17 cellular contexts compared by ENCODE assay signal in genomic region chr11:2142300-2142759, GRCh38. TPM values are rescaled to one million over a fixed set of nuclear protein-coding genes. Genes with fewer than 3 reads are reported as not detected.
A peak's percentile ranks its signal among the peaks of the same experiment; 100 is the strongest.
DNase-seq lines count a peak whose midpoint lies in the region; ATAC-seq and TF ChIP-seq lines count a peak whose summit lies in the region.
"Had no signal": no experiment of that assay in that cellular context is flagged by ENCODE, and none has a peak within 500 bp of the region (broad histone marks: within the 10 kb centered on the region; RNA-seq: fewer than 3 reads in every experiment).

No MANE protein-coding gene starts in this region.

- no peak for TF ChIP-seq CTCF in brain (conservative IDR thresholded peaks at IDR 0.05)

- H3K9me3 Mint-ChIP-seq in brain, result peaks cover 0 to 4% (median 0%) of the 10 kb centered on the region in 5 experiments
- H3K9me3 Mint-ChIP-seq in activated CD8-positive, alpha-beta T cell treated with anti-CD3 and anti-CD28 coated beads, Interleukin-2, amount 10 ng/mL, durations not matched to agents 7 days and 5 days (ENCODE audit: insufficient read depth), result no peaks in the 10 kb centered on the region
- H3K9me3 Mint-ChIP-seq: activated CD8-positive, alpha-beta T cell treated with anti-CD3 and anti-CD28 coated beads for 36 hours; effector memory CD8-positive, alpha-beta T cell had no signal

- H3K27ac Mint-ChIP-seq in brain, result peak overlapping the region in 3 of 5 experiments; percentile 35 to 90 (median 81)
- H3K27ac Mint-ChIP-seq in activated CD8-positive, alpha-beta T cell treated with anti-CD3 and anti-CD28 coated beads, Interleukin-2, amount 10 ng/mL, durations not matched to agents 7 days and 5 days, result no peak overlapping the region
- H3K27ac Mint-ChIP-seq: activated CD8-positive, alpha-beta T cell treated with anti-CD3 and anti-CD28 coated beads for 36 hours; effector memory CD8-positive, alpha-beta T cell had no signal

- CTCF ChIA-PET in activated CD8-positive, alpha-beta T cell treated with anti-CD3 and anti-CD28 coated beads, Interleukin-2, amount 10 ng/mL, durations not matched to agents 7 days and 5 days (lab: Charles Lee), result interaction anchor here (3.6 kb wide), 1 partner anchor 9 kb away, joined by 24 read pairs; no protein-coding TSS in a partner anchor

- H3K36me3 Mint-ChIP-seq in brain, result no peaks in the 10 kb centered on the region
- H3K36me3 Mint-ChIP-seq in activated CD8-positive, alpha-beta T cell treated with anti-CD3 and anti-CD28 coated beads, Interleukin-2, amount 10 ng/mL, durations not matched to agents 7 days and 5 days (ENCODE audit: low read depth), result no peaks in the 10 kb centered on the region
- H3K36me3 Mint-ChIP-seq: CD14-positive monocyte had no signal

- POLR2A ChIA-PET in activated CD8-positive, alpha-beta T cell treated with anti-CD3 and anti-CD28 coated beads, Interleukin-2, amount 10 ng/mL, durations not matched to agents 7 days and 5 days (lab: Charles Lee), result no interaction called here

- peaks cover 93% of the 10 kb centered on the region for H3K27me3 Mint-ChIP-seq in brain
- H3K27me3 Mint-ChIP-seq in activated CD8-positive, alpha-beta T cell treated with anti-CD3 and anti-CD28 coated beads, Interleukin-2, amount 10 ng/mL, durations not matched to agents 7 days and 5 days (ENCODE audit: low read depth), result peaks cover 65% of the 10 kb centered on the region

- no peak for ATAC-seq in activated CD8-positive, alpha-beta T cell treated with anti-CD3 and anti-CD28 coated beads, Interleukin-2, amount 10 ng/mL, durations not matched to agents 7 days and 5 days
- ATAC-seq: effector memory CD8-positive, alpha-beta T cell had no signal

- H3K4me1 Mint-ChIP-seq in brain, result peaks cover 8% of the 10 kb centered on the region
- H3K4me1 Mint-ChIP-seq in activated CD8-positive, alpha-beta T cell treated with anti-CD3 and anti-CD28 coated beads, Interleukin-2, amount 10 ng/mL, durations not matched to agents 7 days and 5 days (ENCODE audit: low read depth), result peaks cover 10% of the 10 kb centered on the region

- peak overlapping the region in 3 of 5 experiments; percentile 66 to 83 (median 77) for H3K4me3 Mint-ChIP-seq in brain
- no peak overlapping the region for H3K4me3 Mint-ChIP-seq in activated CD8-positive, alpha-beta T cell treated with anti-CD3 and anti-CD28 coated beads, Interleukin-2, amount 10 ng/mL, durations not matched to agents 7 days and 5 days
- H3K4me3 Mint-ChIP-seq: effector memory CD8-positive, alpha-beta T cell had no signal

- DNase-seq in AG20443 (ENCODE audit: low spot score) (peak; percentile 75), HCEC 1CT (peak; percentile 60), kidney tubule cell (ENCODE audit: low spot score) (peak; percentile 6), medulla oblongata (ENCODE audit: extremely low spot score) (no peak), SK-N-DZ (ENCODE audit: low spot score) (no peak), MV-4-11 (lab: John Stamatoyannopoulos, UW) (no peak)
- DNase-seq in activated CD8-positive, alpha-beta T cell treated with anti-CD3 and anti-CD28 coated beads, Interleukin-2, amount 10 ng/mL, durations not matched to agents 7 days and 5 days, result no peak
- DNase-seq: activated gamma-delta T cell treated with Interleukin-2 at 50 U/mL for 16 hours; effector memory CD8-positive, alpha-beta T cell; NCI-H2227 treated with DMSO at 0.1 percent for 48 hours; tibial artery had no signal

RNA-seq across cellular contexts. Expression of gene IGF2, which starts 3.1 kb away (rescaled TPM):
- polyA plus RNA-seq in brain (ENCODE audit: insufficient read depth, low read depth, low replicate concordance), result 11.4 TPM
- polyA plus RNA-seq in SK-N-DZ (2014; cell fraction: cytosol; rRNA removed), result 0.29 and 0.32 TPM in 2 replicates
- 0.14 TPM in 1 of 2 replicates, not detected in the other for polyA plus RNA-seq in SK-N-DZ (2014; cell fraction: nucleus; rRNA removed)
- not detected for total RNA-seq in activated CD8-positive, alpha-beta T cell treated with anti-CD3 and anti-CD28 coated beads, Interleukin-2, amount 10 ng/mL, durations not matched to agents 7 days and 5 days
- polyA plus RNA-seq: CD14-positive monocyte had no signal

RNA-seq across cellular contexts. Expression of gene INS, which starts 18.7 kb away (rescaled TPM):
- polyA plus RNA-seq in brain (ENCODE audit: insufficient read depth, low read depth, low replicate concordance), result not detected
- polyA plus RNA-seq in SK-N-DZ (2014; cell fraction: cytosol; rRNA removed), result not detected in 2 replicates
- polyA plus RNA-seq in SK-N-DZ (2014; cell fraction: nucleus; rRNA removed), result 4.0 TPM in 1 of 2 replicates, not detected in the other
- total RNA-seq in activated CD8-positive, alpha-beta T cell treated with anti-CD3 and anti-CD28 coated beads, Interleukin-2, amount 10 ng/mL, durations not matched to agents 7 days and 5 days, result not detected
- total RNA-seq: activated CD8-positive, alpha-beta T cell treated with anti-CD3 and anti-CD28 coated beads for 36 hours; cardiac muscle cell; kidney epithelial cell; prostate gland had no signal
- polyA plus RNA-seq: cardiac muscle cell, CD14-positive monocyte had no signal

RNA-seq across cellular contexts. Expression of gene TH, which starts 29.3 kb away (rescaled TPM):
- polyA plus RNA-seq in brain (ENCODE audit: insufficient read depth, low read depth, low replicate concordance), result 3.5 TPM
- 21.2 and 31.3 TPM in 2 replicates for polyA plus RNA-seq in SK-N-DZ (2014; cell fraction: cytosol; rRNA removed)
- polyA plus RNA-seq in SK-N-DZ (2014; cell fraction: nucleus; rRNA removed), result 164 and 174 TPM in 2 replicates
- total RNA-seq in activated CD8-positive, alpha-beta T cell treated with anti-CD3 and anti-CD28 coated beads, Interleukin-2, amount 10 ng/mL, durations not matched to agents 7 days and 5 days, result not detected
- total RNA-seq: activated CD8-positive, alpha-beta T cell treated with anti-CD3 and anti-CD28 coated beads for 36 hours; cardiac muscle cell; kidney epithelial cell had no signal
- polyA plus RNA-seq: cardiac muscle cell, CD14-positive monocyte had no signal

Comparison
In these comparisons a context has a peak if more than half of its experiments do, and no peak if none do; other contexts are left out.
1. DNase-seq: peak in AG20443 (single experiment), HCEC 1CT (single experiment) and kidney tubule cell (single experiment); none in medulla oblongata (single experiment), SK-N-DZ (single experiment), MV-4-11 (single experiment) and activated CD8-positive, alpha-beta T cell treated with anti-CD3 and anti-CD28 coated beads, Interleukin-2, amount 10 ng/mL, durations not matched to agents 7 days and 5 days (single experiment).